In the genomic region with DNA sequence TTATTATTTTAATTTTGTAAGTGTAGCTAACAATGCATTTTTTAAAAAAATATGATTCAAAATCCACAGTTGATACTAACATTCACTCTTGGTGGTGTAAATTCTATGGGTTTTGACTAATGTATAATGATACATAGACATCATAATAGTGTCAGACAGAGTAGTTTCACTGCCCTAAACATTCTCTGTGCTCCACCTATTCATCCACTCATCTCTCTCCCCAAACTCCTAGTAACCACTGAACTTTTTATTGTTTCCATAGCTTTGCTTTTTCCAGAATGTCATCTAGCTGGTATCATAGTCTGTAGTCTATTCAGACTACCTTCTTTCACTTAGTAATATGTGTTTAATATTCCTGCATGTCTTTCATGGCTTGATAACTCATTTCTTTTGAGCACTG, we compare ENCODE assay signal across 16 cellular contexts.
"Had no signal": no experiment of that assay in that cellular context is flagged by ENCODE, and none has a peak within 500 bp of the region (broad histone marks: within the 10 kb centered on the region; RNA-seq: fewer than 3 reads in every experiment).

No MANE protein-coding gene starts in this region.

- DNase-seq: colonic mucosa; cortex of kidney; effector CD8-positive, alpha-beta T cell; foreskin keratinocyte; heart right ventricle; hippocampal formation; left cardiac atrium; left lung; left ventricle myocardium superior; lower lobe of right lung; mesenchymal stem cell; mucosa of descending colon had no signal

- H3K4me3 Mint-ChIP-seq: dendritic cell treated with granulocyte-macrophage colony-stimulating factor and Interleukin-4, amounts not matched to agents 40 ng/mL and 50 ng/mL, for 4 days; mesothelial cell of epicardium had no signal

- H3K36me3 Mint-ChIP-seq: mesothelial cell of epicardium had no signal

- H3K27ac ChIP-seq: colonic mucosa, esophagus muscularis mucosa, foreskin keratinocyte, gastroesophageal sphincter, heart right ventricle, left lung, lower lobe of right lung had no signal

- H3K9me3 ChIP-seq: colonic mucosa, esophagus muscularis mucosa, gastroesophageal sphincter, heart right ventricle, left lung, lower lobe of right lung, mucosa of descending colon had no signal

- H3K27me3 Mint-ChIP-seq: dendritic cell treated with granulocyte-macrophage colony-stimulating factor and Interleukin-4, amounts not matched to agents 40 ng/mL and 50 ng/mL, for 4 days had no signal

- H3K4me1 Mint-ChIP-seq: mesothelial cell of epicardium had no signal

- H3K4me3 ChIP-seq: colonic mucosa, esophagus muscularis mucosa, gastroesophageal sphincter, heart right ventricle, left lung, lower lobe of right lung, mucosa of descending colon had no signal

- H3K36me3 ChIP-seq: colonic mucosa, esophagus muscularis mucosa, gastroesophageal sphincter, heart right ventricle, left lung, lower lobe of right lung had no signal

- H3K9me3 Mint-ChIP-seq: dendritic cell treated with granulocyte-macrophage colony-stimulating factor and Interleukin-4, amounts not matched to agents 40 ng/mL and 50 ng/mL, for 4 days; mesothelial cell of epicardium had no signal

- H3K4me1 ChIP-seq: colonic mucosa, gastroesophageal sphincter, heart right ventricle, left lung, lower lobe of right lung had no signal

- H3K27ac Mint-ChIP-seq: dendritic cell treated with granulocyte-macrophage colony-stimulating factor and Interleukin-4, amounts not matched to agents 40 ng/mL and 50 ng/mL, for 4 days; mesothelial cell of epicardium had no signal

- H3K27me3 ChIP-seq: colonic mucosa, esophagus muscularis mucosa, foreskin keratinocyte, gastroesophageal sphincter, heart right ventricle, left lung had no signal

- ATAC-seq: foreskin keratinocyte, gastroesophageal sphincter, heart right ventricle, left cardiac atrium, left lung, left ventricle myocardium superior, lower lobe of right lung, mucosa of descending colon had no signal
